ENCODE assay signal across 8 cellular contexts in genomic region chr19:12639901-12640613, GRCh38. TPM values are rescaled to one million over a fixed set of nuclear protein-coding genes. Genes with fewer than 3 reads are reported as not detected.
A peak's percentile ranks its signal among the peaks of the same experiment; 100 is the strongest.
DNase-seq lines count a peak whose midpoint lies in the region; ATAC-seq and TF ChIP-seq lines count a peak whose summit lies in the region.

No MANE protein-coding gene starts in this region.

- no peak overlapping the region for H3T11ph ChIP-seq in H9 (ENCODE audit: low read length)

- WGBS in H9 (ENCODE audit: extremely low coverage, insufficient read length, low lambda C conversion rate): no CpG with 5 or more reads among the region's 39 CpGs
- WGBS in endodermal cell (ENCODE audit: insufficient coverage in 1 of 2, insufficient read length in 1 of 2), 2 experiments: 26 to 27% methylated on average over 23 to 39 of the region's 39 CpGs
- WGBS in mesendoderm (ENCODE audit: extremely low coverage, insufficient coverage, low lambda C conversion rate): no CpG with 5 or more reads among the region's 39 CpGs

- H3K14ac ChIP-seq in H9 (ENCODE audit: insufficient read depth, low read length): peak overlapping the region; percentile 42

- H3K23ac ChIP-seq in H9 (ENCODE audit: insufficient read length, low read depth, low read length) (no peak overlapping the region), mesendoderm (ENCODE audit: low read length) (no peak overlapping the region)

- no peaks in the 10 kb centered on the region for H3K79me1 ChIP-seq in H9 (ENCODE audit: insufficient read depth, low read depth, low read length, poor library complexity, severe bottlenecking)
- no peaks in the 10 kb centered on the region for H3K79me1 ChIP-seq in mesendoderm (ENCODE audit: low read length)

- peak; percentile 90 for TF ChIP-seq CTCF in CD14-positive monocyte (IDR thresholded peaks at IDR 0.05)
- TF ChIP-seq CTCF in H9 (conservative IDR thresholded peaks at IDR 0.05): peak; percentile 94
- TF ChIP-seq CTCF in endodermal cell (conservative IDR thresholded peaks at IDR 0.05): peak; percentile 92

- H2BK5ac ChIP-seq in H9 (ENCODE audit: insufficient read length, low read length) (no peak overlapping the region), mesendoderm (ENCODE audit: low read length) (no peak overlapping the region)

- H3K4me1 ChIP-seq in H9 (ENCODE audit: insufficient read depth, low read length) (no peaks in the 10 kb centered on the region), endodermal cell (ENCODE audit: control insufficient read depth, insufficient read depth, low read length) (no peaks in the 10 kb centered on the region), mesendoderm (ENCODE audit: control insufficient read depth, low read depth, low read length) (no peaks in the 10 kb centered on the region)

- H3K36me3 ChIP-seq in endodermal cell (ENCODE audit: control insufficient read depth, insufficient read depth, low read length) (no peaks in the 10 kb centered on the region), mesendoderm (ENCODE audit: control insufficient read depth, insufficient read depth, low read length) (no peaks in the 10 kb centered on the region)

- peaks cover 0 to 2% (median 0%) of the 10 kb centered on the region in 3 donors for H3K27me3 Mint-ChIP-seq in CD14-positive monocyte (ENCODE audit: low read depth in 3 of 3)
- peaks cover 11% of the 10 kb centered on the region for H3K27me3 Mint-ChIP-seq in H9 (ENCODE audit: low read depth)
- H3K27me3 Mint-ChIP-seq in endodermal cell (ENCODE audit: insufficient read depth): peaks cover 10% of the 10 kb centered on the region

- H3K18ac ChIP-seq in H9 (ENCODE audit: insufficient read length, low read depth, low read length) (peak overlapping the region; percentile 69), mesendoderm (ENCODE audit: low read length) (no peak overlapping the region)

- H2AK5ac ChIP-seq in H9 (ENCODE audit: insufficient read length, low read length) (no peak overlapping the region), mesendoderm (ENCODE audit: low read length) (no peak overlapping the region)

- peaks cover 9% of the 10 kb centered on the region for H3K4me1 Mint-ChIP-seq in CD14-positive monocyte
- H3K4me1 Mint-ChIP-seq in H9: peaks cover 2 to 3% of the 10 kb centered on the region in 2 experiments; a peak in 1 of 4 replicates
- H3K4me1 Mint-ChIP-seq in endodermal cell: no peaks in the 10 kb centered on the region

- no peaks in the 10 kb centered on the region for H3K27me3 ChIP-seq in H9 (ENCODE audit: insufficient read depth, low read length)
- no peaks in the 10 kb centered on the region for H3K27me3 ChIP-seq in endodermal cell (ENCODE audit: control insufficient read depth, insufficient read depth, low read length, poor library complexity, severe bottlenecking)
- H3K27me3 ChIP-seq in mesendoderm (ENCODE audit: insufficient read depth, low read length, poor library complexity): no peaks in the 10 kb centered on the region

- H2BK20ac ChIP-seq in H9 (ENCODE audit: low read depth, low read length, poor library complexity, severe bottlenecking): no peak overlapping the region

- peaks cover 4% of the 10 kb centered on the region for H3K23me2 ChIP-seq in H9 (ENCODE audit: insufficient read length, low read depth, low read length, poor library complexity, severe bottlenecking)

- DNase-seq in CD14-positive monocyte (ENCODE audit: low spot score) (peak; percentile 91), H9 (peak; percentile 92), NCI-H69 (lab: John Stamatoyannopoulos, UW) (peak; percentile 86), endodermal cell (peak; percentile 95), mesendoderm (peak; percentile 91)
- peak; percentile 95 for DNase-seq in activated CD8-positive, alpha-beta memory T cell treated with anti-CD3 and anti-CD28 coated beads for 24 hours
- DNase-seq in stimulated activated CD8-positive, alpha-beta memory T cell treated with anti-CD3 and anti-CD28 coated beads, Interleukin-12 subunit alpha, Interleukin-12 subunit beta, amount 100 ng/mL, for 24 hours (ENCODE audit: extremely low read depth): peak; percentile 78

- no peak overlapping the region for H2BK12ac ChIP-seq in H9 (ENCODE audit: insufficient read length, low read depth, low read length)

- H3K27ac Mint-ChIP-seq in CD14-positive monocyte (peak overlapping the region in 6 of 7 donors; percentile 23 to 61 (median 50)), H9 (peak overlapping the region in 1 of 3 experiments; percentile 44; a peak in 2 of 7 replicates), endodermal cell (peak overlapping the region; percentile 78)

- no peaks in the 10 kb centered on the region for H4K20me1 ChIP-seq in H9 (ENCODE audit: control insufficient read depth, insufficient read depth, insufficient read length)

- H3K9me3 ChIP-seq in H9 (ENCODE audit: control insufficient read depth, low read depth, low read length) (no peaks in the 10 kb centered on the region), endodermal cell (ENCODE audit: control insufficient read depth, low read length) (no peaks in the 10 kb centered on the region)

- H3K4me3 ChIP-seq in endodermal cell (ENCODE audit: low read length) (no peak overlapping the region), mesendoderm (ENCODE audit: low read length) (no peak overlapping the region)

- no peak overlapping the region for H3K4ac ChIP-seq in H9 (ENCODE audit: low read depth, low read length)
- no peak overlapping the region for H3K4ac ChIP-seq in mesendoderm (ENCODE audit: low read depth, low read length)

- no peak overlapping the region for H4K5ac ChIP-seq in H9 (ENCODE audit: insufficient read length, low read depth, low read length)
- H4K5ac ChIP-seq in mesendoderm (ENCODE audit: low read length): no peak overlapping the region

- H3K4me3 Mint-ChIP-seq in CD14-positive monocyte (peak overlapping the region; percentile 65 to 89), H9 (peak overlapping the region; percentile 62 to 74), endodermal cell (peak overlapping the region; percentile 42)

- H3K9ac ChIP-seq in H9 (ENCODE audit: extremely low read depth, insufficient read length, low read length): peak overlapping the region; percentile 23
- H3K9ac ChIP-seq in endodermal cell (ENCODE audit: extremely low read depth, low read length, poor library complexity, severe bottlenecking): no peak overlapping the region
- peak overlapping the region; percentile 67 for H3K9ac ChIP-seq in mesendoderm (ENCODE audit: low read length)

- H2BK120ac ChIP-seq in H9 (ENCODE audit: low read depth, low read length, poor library complexity, severe bottlenecking) (no peak overlapping the region), mesendoderm (ENCODE audit: low read depth, low read length) (no peak overlapping the region)

- H4K8ac ChIP-seq in H9 (replicated peaks; ENCODE audit: insufficient read length, low read depth, low read length) (no peak overlapping the region), mesendoderm (ENCODE audit: low read depth, low read length) (no peak overlapping the region)

- no peak overlapping the region for H4K91ac ChIP-seq in H9 (ENCODE audit: insufficient read length, low read depth, low read length)

- H3K56ac ChIP-seq in H9 (ENCODE audit: insufficient read length, low read depth, low read length) (no peak overlapping the region), mesendoderm (ENCODE audit: low read length) (peak overlapping the region; percentile 88)

- no peak for ATAC-seq in GM18502 (IDR thresholded peaks at IDR 0.05; ENCODE audit: poor library complexity, unreplicated experiment)

- no peaks in the 10 kb centered on the region for H3K79me2 ChIP-seq in H9 (ENCODE audit: insufficient read depth, low read length)
- no peaks in the 10 kb centered on the region for H3K79me2 ChIP-seq in mesendoderm (ENCODE audit: control insufficient read depth, insufficient read depth, low read length)

- H2BK15ac ChIP-seq in H9 (ENCODE audit: low read depth, low read length): no peak overlapping the region
- no peak overlapping the region for H2BK15ac ChIP-seq in mesendoderm (replicated peaks; ENCODE audit: low read depth)

- no peak overlapping the region for H3K27ac ChIP-seq in H9 (ENCODE audit: insufficient read length, low read depth, low read length)
- no peak overlapping the region for H3K27ac ChIP-seq in endodermal cell (ENCODE audit: low read depth, low read length)
- H3K27ac ChIP-seq in mesendoderm (ENCODE audit: low read depth, low read length): no peak overlapping the region

- H3K4me2 ChIP-seq in H9 (ENCODE audit: insufficient read depth, insufficient read length, low read length): peak overlapping the region; percentile 32
- peak overlapping the region; percentile 66 for H3K4me2 ChIP-seq in mesendoderm (ENCODE audit: low read length)

- H3K36me3 Mint-ChIP-seq in CD14-positive monocyte (peaks cover 19 to 33% of the 10 kb centered on the region in 2 donors), H9 (ENCODE audit: insufficient read depth in 1 of 3, low read depth in 3 of 3) (peaks cover 0 to 2% (median 2%) of the 10 kb centered on the region in 3 experiments; a peak in 1 of 7 replicates), endodermal cell (ENCODE audit: low read depth) (peaks cover 6% of the 10 kb centered on the region)

- no peak overlapping the region for H2AFZ ChIP-seq in H9 (ENCODE audit: low read length)

- peaks cover 0 to 7% (median 0%) of the 10 kb centered on the region in 7 donors for H3K9me3 Mint-ChIP-seq in CD14-positive monocyte
- H3K9me3 Mint-ChIP-seq in H9: peaks cover 3 to 4% of the 10 kb centered on the region in 2 experiments; a peak in 4 of 5 replicates
- peaks cover 11% of the 10 kb centered on the region for H3K9me3 Mint-ChIP-seq in endodermal cell

- intact Hi-C loops in CD14-positive monocyte (cut with micrococcal nuclease): no loop called here

RNA-seq across cellular contexts. Expression of gene MAN2B1, which starts 26.5 kb away (rescaled TPM):
- polyA plus RNA-seq in CD14-positive monocyte: 100 to 1,000 TPM; 218 to 305 TPM
- total RNA-seq in H9 (2021) (89.2 and 93.5 TPM in 2 replicates), endodermal cell (100 to 1,000 TPM; 101 to 113 TPM)
- 59.4 TPM for polyA plus RNA-seq in endodermal cell (2013, experiment 1 of 2)
- 50.9 TPM for polyA plus RNA-seq in endodermal cell (2013, experiment 2 of 2)
- polyA plus RNA-seq in mesendoderm (2013, experiment 1 of 2): 30.9 TPM
- polyA plus RNA-seq in mesendoderm (2013, experiment 2 of 2): 29.6 TPM

RNA-seq across cellular contexts. Expression of gene WDR83, which starts 26.6 kb away (rescaled TPM):
- polyA plus RNA-seq in CD14-positive monocyte: 1 to 10 TPM; 7.9 to 9.9 TPM
- 19.2 and 21.0 TPM in 2 replicates for total RNA-seq in H9 (2021)
- total RNA-seq in endodermal cell: 10 to 100 TPM; 18.8 to 26.2 TPM
- polyA plus RNA-seq in endodermal cell (2013, experiment 1 of 2): 12.9 TPM
- polyA plus RNA-seq in endodermal cell (2013, experiment 2 of 2): 16.6 TPM
- polyA plus RNA-seq in mesendoderm (2013, experiment 1 of 2): 6.8 TPM
- 6.5 TPM for polyA plus RNA-seq in mesendoderm (2013, experiment 2 of 2)

RNA-seq across cellular contexts. Expression of gene ZNF791, which starts 29.3 kb away (rescaled TPM):
- 1 to 10 TPM; 5.9 to 8.2 TPM for polyA plus RNA-seq in CD14-positive monocyte
- total RNA-seq in H9 (2021) (20.2 and 22.8 TPM in 2 replicates), endodermal cell (10 to 100 TPM; 23.2 to 32.1 TPM)
- 14.2 TPM for polyA plus RNA-seq in endodermal cell (2013, experiment 1 of 2)
- 16.7 TPM for polyA plus RNA-seq in endodermal cell (2013, experiment 2 of 2)
- polyA plus RNA-seq in mesendoderm (2013, experiment 1 of 2): 16.9 TPM
- 16.3 TPM for polyA plus RNA-seq in mesendoderm (2013, experiment 2 of 2)

RNA-seq across cellular contexts. Expression of gene ZNF490, which starts 29.4 kb away (rescaled TPM):
- polyA plus RNA-seq in CD14-positive monocyte: 1 to 10 TPM; 2.7 to 4.2 TPM
- total RNA-seq in H9 (2021) (9.7 and 10.1 TPM in 2 replicates), endodermal cell (10 to 100 TPM; 10.6 to 11.2 TPM)
- 2.3 TPM for polyA plus RNA-seq in endodermal cell (2013, experiment 1 of 2)
- 2.9 TPM for polyA plus RNA-seq in endodermal cell (2013, experiment 2 of 2)
- polyA plus RNA-seq in mesendoderm (2013, experiment 1 of 2): 2.3 TPM
- polyA plus RNA-seq in mesendoderm (2013, experiment 2 of 2): 2.3 TPM

RNA-seq across cellular contexts. Expression of gene DHPS, which starts 41.6 kb away (rescaled TPM):
- 10 to 100 TPM; 51.0 to 53.4 TPM for polyA plus RNA-seq in CD14-positive monocyte
- total RNA-seq in H9 (2021) (82.9 and 94.9 TPM in 2 replicates), endodermal cell (10 to 100 TPM; 76.1 to 98.5 TPM)
- polyA plus RNA-seq in endodermal cell (2013, experiment 1 of 2): 104 TPM
- 94.4 TPM for polyA plus RNA-seq in endodermal cell (2013, experiment 2 of 2)
- polyA plus RNA-seq in mesendoderm (2013, experiment 1 of 2): 55.1 TPM
- 50.3 TPM for polyA plus RNA-seq in mesendoderm (2013, experiment 2 of 2)
